ENCODE assay signal across 20 cellular contexts in the genomic region with DNA sequence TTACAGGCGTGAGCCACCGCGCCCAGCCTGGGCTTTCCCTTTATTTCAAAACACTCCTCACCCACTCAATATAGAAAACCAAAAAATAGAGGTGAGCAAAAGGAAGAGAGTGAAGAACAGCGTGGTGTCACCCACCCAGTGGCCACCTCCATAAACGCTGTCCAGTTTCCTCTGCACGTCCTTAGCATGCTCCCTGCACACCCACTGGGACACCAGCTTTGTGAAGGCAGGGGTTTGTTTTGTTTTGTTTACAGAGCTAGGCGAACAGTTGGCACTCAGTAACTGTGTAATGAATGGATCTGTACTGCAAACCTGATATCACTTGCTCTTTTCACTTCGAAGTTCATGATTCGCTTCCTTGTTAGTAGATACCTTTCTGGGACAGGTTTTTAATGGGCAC.
DNase-seq lines count a peak whose midpoint lies in the region; ATAC-seq, FAIRE-seq and TF ChIP-seq lines count a peak whose summit lies in the region.
"Had no signal": no experiment of that assay in that cellular context is flagged by ENCODE, and none has a peak within 500 bp of the region (broad histone marks: within the 10 kb centered on the region; RNA-seq: fewer than 3 reads in every experiment).

No MANE protein-coding gene starts in this region.

- no peak overlapping the region for H2AFZ ChIP-seq in K562 (ENCODE audit: low read depth, low read length)

- no peaks in the 10 kb centered on the region for H3K9me3 ChIP-seq in K562 (replicated peaks; ENCODE audit: control insufficient read depth, insufficient read depth, low read depth, low read length)
- no peaks in the 10 kb centered on the region for H3K9me3 ChIP-seq in testis
- H3K9me3 ChIP-seq: BLaER1, HAP-1 had no signal

- DNase-seq in NCI-H1092 treated with DMSO at 0.1 percent for 48 hours (lab: John Stamatoyannopoulos, UW), result peak; percentile 5
- DNase-seq in NCI-H1092 (lab: John Stamatoyannopoulos, UW), result no peak
- DNase-seq in K562 (ENCODE audit: extremely low read depth in 1 of 4, low spot score in 3 of 4), result no peak
- DNase-seq in natural killer cell treated with Interleukin-12 subunit alpha and Interleukin-12 subunit beta and Interleukin-15 and Interleukin-18, amount 100 ng/mL, for 72 hours (ENCODE audit: low spot score), result no peak
- no peak for DNase-seq in activated CD8-positive, alpha-beta memory T cell treated with anti-CD3 and anti-CD28 coated beads for 24 hours
- no peak for DNase-seq in testis
- DNase-seq: 8988T; DMS 273 treated with DMSO at 0.1 percent for 48 hours; EL; KBM-7; NCI-H146; NCI-H2081; NCI-H524 treated with DMSO at 0.1 percent for 48 hours; NK-92 treated with Interleukin-12 subunit alpha and Interleukin-12 subunit beta, amount 100 ng/mL, for 24 hours; RPMI8226; SIG-M5 had no signal

- peaks cover 62 to 72% (median 70%) of the 10 kb centered on the region in 3 donors for H3K4me1 Mint-ChIP-seq in IgD-negative memory B cell
- H3K4me1 Mint-ChIP-seq in natural killer cell treated with Interleukin-12 subunit alpha and Interleukin-12 subunit beta and Interleukin-15 and Interleukin-18, amount 100 ng/mL, for 72 hours (ENCODE audit: low read depth in 2 of 2), result peaks cover 62 to 65% of the 10 kb centered on the region in 2 donors

- no peak for TF ChIP-seq RAD21 in K562 (CRISPR knock-in tag; conservative IDR thresholded peaks at IDR 0.05 in 1 of 2, IDR thresholded peaks at IDR 0.05 in 1 of 2)

- H4K20me1 ChIP-seq in K562 (replicated peaks; ENCODE audit: control insufficient read depth, insufficient read depth, low read length), result peaks cover 12% of the 10 kb centered on the region; the same call in 1 of the 2 replicates
- H4K20me1 ChIP-seq: BLaER1 had no signal

- intact Hi-C loops in K562 (cut with micrococcal nuclease), result loop anchor here (5.0 kb wide), 1 partner anchor 44 kb away; no protein-coding TSS in a partner anchor
- intact Hi-C loops in testis (cut with DNase I; ENCODE audit: low total_unique reads), result no loop called here

- in situ Hi-C loops in K562 (cut with MboI), result no loop called here

- H3K27me3 ChIP-seq in K562 (ENCODE audit: control insufficient read depth in 2 of 2, insufficient read depth in 2 of 2, low read length in 2 of 2), result no peaks in the 10 kb centered on the region
- H3K27me3 ChIP-seq in testis, result no peaks in the 10 kb centered on the region
- H3K27me3 ChIP-seq: BLaER1 had no signal

- peaks cover 29 to 66% of the 10 kb centered on the region in 2 experiments for H3K4me1 ChIP-seq in K562 (replicated peaks in 1 of 2; ENCODE audit: control insufficient read depth in 2 of 2, insufficient read depth in 2 of 2, low read length in 2 of 2)
- H3K4me1 ChIP-seq in testis, result peaks cover 4% of the 10 kb centered on the region
- H3K4me1 ChIP-seq: HAP-1 had no signal

- H3K9me1 ChIP-seq in K562 (ENCODE audit: control insufficient read depth, insufficient read depth, low read length), result peaks cover 3% of the 10 kb centered on the region

- H3K4me2 ChIP-seq in K562 (ENCODE audit: insufficient read depth, low read length), result peak overlapping the region; percentile 42
- H3K4me2 ChIP-seq: BLaER1 had no signal

- no peak for TF ChIP-seq POLR2A in K562 (conservative IDR thresholded peaks at IDR 0.05)
- TF ChIP-seq POLR2A in testis (IDR thresholded peaks at IDR 0.05), result no peak

- TF ChIP-seq EP300 in K562 (IDR thresholded peaks at IDR 0.05; ENCODE audit: low read length), result no peak

- peak overlapping the region in 1 of 4 donors; percentile 72 for H3K4me3 Mint-ChIP-seq in IgD-negative memory B cell
- H3K4me3 Mint-ChIP-seq in natural killer cell treated with Interleukin-12 subunit alpha and Interleukin-12 subunit beta and Interleukin-15 and Interleukin-18, amount 100 ng/mL, for 72 hours, result no peak overlapping the region

- ATAC-seq in K562 (peak; percentile 10), HG02885 (IDR thresholded peaks at IDR 0.05; ENCODE audit: poor library complexity, unreplicated experiment) (no peak)
- ATAC-seq in natural killer cell treated with Interleukin-12 subunit alpha and Interleukin-12 subunit beta and Interleukin-15 and Interleukin-18, amount 100 ng/mL, for 72 hours, result peak; percentile 31 to 50

- H3K27ac Mint-ChIP-seq in IgD-negative memory B cell, result peak overlapping the region in 2 of 3 donors; percentile 48 to 50
- peak overlapping the region; percentile 31 to 50 for H3K27ac Mint-ChIP-seq in natural killer cell treated with Interleukin-12 subunit alpha and Interleukin-12 subunit beta and Interleukin-15 and Interleukin-18, amount 100 ng/mL, for 72 hours

- FAIRE-seq in K562 (lab: Jason Lieb, UNC), result no peak

- WGBS in K562 (ENCODE audit: insufficient coverage, low coverage, missing lambda C conversion rate), result 50% methylated on average over 9 of the region's 9 CpGs
- WGBS in testis, 2 donors, result 81 to 82% methylated on average over 9 of the region's 9 CpGs

- BruUV-seq in K562 (replicated peaks; lab: Mats Ljungman, UMichigan), result no TSS peak

- peak overlapping the region in 1 of 2 experiments; percentile 48; a peak in 2 of 4 replicates for H3K9ac ChIP-seq in K562 (ENCODE audit: insufficient read depth in 1 of 2, low read depth in 2 of 2, low read length in 2 of 2)
- H3K9ac ChIP-seq: BLaER1 had no signal

- H3K27ac ChIP-seq in K562 (ENCODE audit: extremely low read depth, low read depth, low read length) (peak overlapping the region; percentile 75), testis (no peak overlapping the region)
- H3K27ac ChIP-seq: BLaER1 had no signal

- H3K36me3 ChIP-seq in K562 (ENCODE audit: control insufficient read depth, insufficient read depth, low read length) (peaks cover 58% of the 10 kb centered on the region), testis (ENCODE audit: low read depth, missing control alignments) (no peaks in the 10 kb centered on the region)
- H3K36me3 ChIP-seq: BLaER1, HAP-1 had no signal

- H3K4me3 ChIP-seq in K562 (no peak overlapping the region), testis (no peak overlapping the region)
- H3K4me3 ChIP-seq: BLaER1, HAP-1 had no signal

- H3K27me3 Mint-ChIP-seq in IgD-negative memory B cell, result no peaks in the 10 kb centered on the region
- H3K27me3 Mint-ChIP-seq in natural killer cell treated with Interleukin-12 subunit alpha and Interleukin-12 subunit beta and Interleukin-15 and Interleukin-18, amount 100 ng/mL, for 72 hours, result no peaks in the 10 kb centered on the region

- CTCF ChIA-PET in K562 (lab: Yijun Ruan, JAX; ENCODE audit: low intra/inter-chr PET ratio), result no interaction called here

- TF ChIP-seq CTCF in K562 (IDR thresholded peaks at IDR 0.05 in 2 of 3, conservative IDR thresholded peaks at IDR 0.05 in 1 of 3; ENCODE audit: insufficient read depth in 2 of 3, low read depth in 1 of 3, low read length in 3 of 3), result no peak
- no peak for TF ChIP-seq CTCF in testis (IDR thresholded peaks at IDR 0.05)

- H3K36me3 Mint-ChIP-seq in IgD-negative memory B cell, result peaks cover 13% of the 10 kb centered on the region
- no peaks in the 10 kb centered on the region for H3K36me3 Mint-ChIP-seq in natural killer cell treated with Interleukin-12 subunit alpha and Interleukin-12 subunit beta and Interleukin-15 and Interleukin-18, amount 100 ng/mL, for 72 hours

- peaks cover 98% of the 10 kb centered on the region for H3K79me2 ChIP-seq in K562 (ENCODE audit: control insufficient read depth, insufficient read depth, low read length)

- no peaks in the 10 kb centered on the region for H3K9me3 Mint-ChIP-seq in IgD-negative memory B cell
- no peaks in the 10 kb centered on the region for H3K9me3 Mint-ChIP-seq in natural killer cell treated with Interleukin-12 subunit alpha and Interleukin-12 subunit beta and Interleukin-15 and Interleukin-18, amount 100 ng/mL, for 72 hours

- POLR2A ChIA-PET in K562 (lab: Yijun Ruan, JAX), result interaction anchor here (0.7 to 0.9 kb wide), 2 partner anchors 43 to 105 kb away, joined by 3 to 4 read pairs; no protein-coding TSS in a partner anchor

TF ChIP-seq in K562, 482 proteins besides CTCF, POLR2A, EP300 and RAD21 (continues in another document):
- TF ChIP-seq TOE1 (IDR thresholded peaks at IDR 0.05; ENCODE audit: borderline replicate concordance) (0 out of 2 replicates have a peak, but pooled peaks have one; percentile 37), TOE1 (CRISPR knock-in tag; IDR thresholded peaks at IDR 0.05; ENCODE audit: borderline replicate concordance, low read depth) (no peak), TGIF2 (CRISPR knock-in tag; IDR thresholded peaks at IDR 0.05) (no peak), ZZZ3 (IDR thresholded peaks at IDR 0.05) (no peak), FOXP1 (CRISPR knock-in tag; IDR thresholded peaks at IDR 0.05) (0 out of 2 replicates have a peak, but pooled peaks have one; percentile 20), ZNF133 (CRISPR knock-in tag; IDR thresholded peaks at IDR 0.05) (no peak)
- TF ChIP-seq, protein P1, sequence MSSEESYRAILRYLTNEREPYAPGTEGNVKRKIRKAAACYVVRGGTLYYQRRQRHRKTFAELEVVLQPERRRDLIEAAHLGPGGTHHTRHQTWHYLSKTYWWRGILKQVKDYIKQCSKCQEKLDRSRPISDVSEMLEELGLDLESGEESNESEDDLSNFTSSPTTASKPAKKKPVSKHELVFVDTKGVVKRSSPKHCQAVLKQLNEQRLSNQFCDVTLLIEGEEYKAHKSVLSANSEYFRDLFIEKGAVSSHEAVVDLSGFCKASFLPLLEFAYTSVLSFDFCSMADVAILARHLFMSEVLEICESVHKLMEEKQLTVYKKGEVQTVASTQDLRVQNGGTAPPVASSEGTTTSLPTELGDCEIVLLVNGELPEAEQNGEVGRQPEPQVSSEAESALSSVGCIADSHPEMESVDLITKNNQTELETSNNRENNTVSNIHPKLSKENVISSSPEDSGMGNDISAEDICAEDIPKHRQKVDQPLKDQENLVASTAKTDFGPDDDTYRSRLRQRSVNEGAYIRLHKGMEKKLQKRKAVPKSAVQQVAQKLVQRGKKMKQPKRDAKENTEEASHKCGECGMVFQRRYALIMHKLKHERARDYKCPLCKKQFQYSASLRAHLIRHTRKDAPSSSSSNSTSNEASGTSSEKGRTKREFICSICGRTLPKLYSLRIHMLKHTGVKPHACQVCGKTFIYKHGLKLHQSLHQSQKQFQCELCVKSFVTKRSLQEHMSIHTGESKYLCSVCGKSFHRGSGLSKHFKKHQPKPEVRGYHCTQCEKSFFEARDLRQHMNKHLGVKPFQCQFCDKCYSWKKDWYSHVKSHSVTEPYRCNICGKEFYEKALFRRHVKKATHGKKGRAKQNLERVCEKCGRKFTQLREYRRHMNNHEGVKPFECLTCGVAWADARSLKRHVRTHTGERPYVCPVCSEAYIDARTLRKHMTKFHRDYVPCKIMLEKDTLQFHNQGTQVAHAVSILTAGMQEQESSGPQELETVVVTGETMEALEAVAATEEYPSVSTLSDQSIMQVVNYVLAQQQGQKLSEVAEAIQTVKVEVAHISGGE (CRISPR knock-in tag; IDR thresholded peaks at IDR 0.05), result no peak
